ENCODE assay signal across 24 cellular contexts in genomic region chrX:2654436-2655340, GRCh38. TPM values are rescaled to one million over a fixed set of nuclear protein-coding genes. Genes with fewer than 3 reads are reported as not detected.
DNase-seq lines count a peak whose midpoint lies in the region; ATAC-seq, FAIRE-seq and TF ChIP-seq lines count a peak whose summit lies in the region.
"Had no signal": no experiment of that assay in that cellular context is flagged by ENCODE, and none has a peak within 500 bp of the region (broad histone marks: within the 10 kb centered on the region; RNA-seq: fewer than 3 reads in every experiment).

No MANE protein-coding gene starts in this region.

- no peak overlapping the region for H2AFZ ChIP-seq in DND-41 (ENCODE audit: low read depth, low read length)

- peaks cover 6% of the 10 kb centered on the region for H3K79me2 ChIP-seq in DND-41 (ENCODE audit: insufficient read depth, low read length)

- no peak for FAIRE-seq in small intestine (lab: Jason Lieb, UNC)
- FAIRE-seq: islet of Langerhans had no signal

- H3K4me1 ChIP-seq in DND-41 (ENCODE audit: insufficient read depth, low read length) (peaks cover 4% of the 10 kb centered on the region; the same call in 1 of the 2 replicates), small intestine (ENCODE audit: control insufficient read depth in 2 of 2, insufficient read depth in 1 of 2, low read depth in 1 of 2, low read length in 1 of 2) (peaks cover 0 to 5% of the 10 kb centered on the region in 2 donors)
- H3K4me1 ChIP-seq: lower lobe of right lung, psoas muscle, SJSA1, upper lobe of right lung had no signal

- WGBS in small intestine, 3 donors, result 19 to 63% (median 45%) methylated on average over 13 of the region's 13 CpGs

- peaks cover 24% of the 10 kb centered on the region for H3K36me3 ChIP-seq in DND-41 (ENCODE audit: insufficient read depth, low read length)
- H3K36me3 ChIP-seq in small intestine (ENCODE audit: control insufficient read depth in 2 of 2, insufficient read depth in 2 of 2, low read length in 2 of 2), result no peaks in the 10 kb centered on the region
- H3K36me3 ChIP-seq: lower lobe of right lung, SJSA1, upper lobe of right lung had no signal

- H3K27ac ChIP-seq in DND-41 (ENCODE audit: low read length) (peak overlapping the region; percentile 27; the same call in 1 of the 2 replicates), small intestine (ENCODE audit: low read depth in 1 of 2, low read length in 1 of 2) (peak overlapping the region; percentile 75 to 81)
- H3K27ac ChIP-seq: lower lobe of right lung, psoas muscle, SJSA1, upper lobe of right lung had no signal

- H3K27me3 ChIP-seq in DND-41 (ENCODE audit: insufficient read depth, low read length, poor library complexity) (no peaks in the 10 kb centered on the region), small intestine (ENCODE audit: control insufficient read depth in 2 of 2, insufficient read depth in 2 of 2, low read length in 2 of 2) (no peaks in the 10 kb centered on the region)
- H3K27me3 ChIP-seq: SJSA1, upper lobe of right lung had no signal

- H4K20me1 ChIP-seq in DND-41 (ENCODE audit: insufficient read depth, low read length), result no peaks in the 10 kb centered on the region

- no peak overlapping the region for H3K9ac ChIP-seq in DND-41 (ENCODE audit: low read depth, low read length)

- intact Hi-C loops in left colon (cut with DNase I, micrococcal nuclease), result no loop called here

- TF ChIP-seq CTCF in DND-41 (IDR thresholded peaks at IDR 0.05; ENCODE audit: borderline replicate concordance, extremely low read depth, low read length, poor library complexity, severe bottlenecking), result no peak

- no peak for ATAC-seq in DND-41 (ENCODE audit: insufficient read depth, low read depth)
- ATAC-seq in left colon, result peak; percentile 97
- no peak for ATAC-seq in HG03139 (IDR thresholded peaks at IDR 0.05; ENCODE audit: unreplicated experiment)
- ATAC-seq: lower lobe of right lung, Panc1, psoas muscle, upper lobe of right lung had no signal

- H3K9me3 ChIP-seq in DND-41 (ENCODE audit: insufficient read depth, low read length, severe bottlenecking) (no peaks in the 10 kb centered on the region), small intestine (ENCODE audit: control insufficient read depth, low read depth) (no peaks in the 10 kb centered on the region)
- H3K9me3 ChIP-seq: lower lobe of right lung, psoas muscle, SJSA1, upper lobe of right lung had no signal

- no peak overlapping the region for H3K4me2 ChIP-seq in DND-41 (ENCODE audit: insufficient read depth, low read length)

- DNase-seq in DND-41 (no peak), SK-MEL-5 (ENCODE audit: low read depth, low spot score) (peak; percentile 11), left colon (peak; percentile 75 to 78), small intestine (peak; percentile 95), ureter (ENCODE audit: low spot score) (no peak)
- no peak for DNase-seq in stimulated activated CD4-positive, alpha-beta T cell treated with anti-CD3 and anti-CD28 coated beads, Interleukin-4, amount 100 ng/mL, for 24 hours
- no peak for DNase-seq in stimulated activated CD4-positive, alpha-beta T cell treated with anti-CD3 and anti-CD28 coated beads, Interleukin-1b, Interleukin-23, amount 100 ng/mL, for 48 hours
- DNase-seq: activated CD4-positive, CD25-positive, alpha-beta regulatory T cell treated with anti-CD3 and anti-CD28 coated beads, Interleukin-2, amount 50 U/mL, for 72 hours; activated CD8-positive, alpha-beta memory T cell treated with anti-CD3 and anti-CD28 coated beads for 24 hours; activated T-cell treated with anti-CD3 and anti-CD28 coated beads, Interleukin-2, amount 50 U/mL, for 24 hours; C1 segment of cervical spinal cord; effector memory CD4-positive, alpha-beta T cell; Karpas-422; lower lobe of right lung; NCI-H1048; NCI-H1694 treated with DMSO at 0.1 percent for 48 hours; NCI-H2171 treated with DMSO at 0.1 percent for 48 hours; NCI-H526; psoas muscle; upper lobe of right lung had no signal

- in situ Hi-C loops in SK-MEL-5 (cut with HindIII; ENCODE audit: low pct_unique_long_range_greater_than_20kb, low sequenced_read_pairs), result no loop called here

- H3K4me3 ChIP-seq in DND-41 (ENCODE audit: low read depth in 1 of 2, low read length in 2 of 2) (no peak overlapping the region), small intestine (ENCODE audit: low read depth in 1 of 2, low read length in 2 of 2) (peak overlapping the region in 1 of 2 donors; percentile 35)
- H3K4me3 ChIP-seq: lower lobe of right lung, psoas muscle, SJSA1, upper lobe of right lung had no signal

RNA-seq across cellular contexts. Expression of gene CD99, which starts 36.4 kb away (rescaled TPM):
- 158 and 164 TPM in 2 replicates for total RNA-seq in SK-MEL-5 (2014; rRNA removed; shearing (Covaris generic))
- 344 and 375 TPM in 2 replicates for polyA plus RNA-seq in SK-MEL-5 (2015; cell fraction: cytosol; rRNA removed)
- 59.5 and 59.8 TPM in 2 replicates for polyA plus RNA-seq in SK-MEL-5 (2015; cell fraction: nucleus; rRNA removed)
- total RNA-seq in left colon (100 to 1,000 TPM; 164 to 191 TPM), ureter (167 TPM)
- polyA plus RNA-seq in small intestine, result 100 to 1,000 TPM; 101 to 307 (median 174) TPM

Comparison
In these comparisons a context has a peak if more than half of its experiments do, and no peak if none do; other contexts are left out.
1. DNase-seq: peak in SK-MEL-5 (single experiment), left colon (2 of 2) and small intestine (single experiment); none in DND-41 (single experiment), ureter (single experiment), stimulated activated CD4-positive, alpha-beta T cell treated with anti-CD3 and anti-CD28 coated beads, Interleukin-4, amount 100 ng/mL, for 24 hours (single experiment) and stimulated activated CD4-positive, alpha-beta T cell treated with anti-CD3 and anti-CD28 coated beads, Interleukin-1b, Interleukin-23, amount 100 ng/mL, for 48 hours (single experiment).